In the genomic region with DNA sequence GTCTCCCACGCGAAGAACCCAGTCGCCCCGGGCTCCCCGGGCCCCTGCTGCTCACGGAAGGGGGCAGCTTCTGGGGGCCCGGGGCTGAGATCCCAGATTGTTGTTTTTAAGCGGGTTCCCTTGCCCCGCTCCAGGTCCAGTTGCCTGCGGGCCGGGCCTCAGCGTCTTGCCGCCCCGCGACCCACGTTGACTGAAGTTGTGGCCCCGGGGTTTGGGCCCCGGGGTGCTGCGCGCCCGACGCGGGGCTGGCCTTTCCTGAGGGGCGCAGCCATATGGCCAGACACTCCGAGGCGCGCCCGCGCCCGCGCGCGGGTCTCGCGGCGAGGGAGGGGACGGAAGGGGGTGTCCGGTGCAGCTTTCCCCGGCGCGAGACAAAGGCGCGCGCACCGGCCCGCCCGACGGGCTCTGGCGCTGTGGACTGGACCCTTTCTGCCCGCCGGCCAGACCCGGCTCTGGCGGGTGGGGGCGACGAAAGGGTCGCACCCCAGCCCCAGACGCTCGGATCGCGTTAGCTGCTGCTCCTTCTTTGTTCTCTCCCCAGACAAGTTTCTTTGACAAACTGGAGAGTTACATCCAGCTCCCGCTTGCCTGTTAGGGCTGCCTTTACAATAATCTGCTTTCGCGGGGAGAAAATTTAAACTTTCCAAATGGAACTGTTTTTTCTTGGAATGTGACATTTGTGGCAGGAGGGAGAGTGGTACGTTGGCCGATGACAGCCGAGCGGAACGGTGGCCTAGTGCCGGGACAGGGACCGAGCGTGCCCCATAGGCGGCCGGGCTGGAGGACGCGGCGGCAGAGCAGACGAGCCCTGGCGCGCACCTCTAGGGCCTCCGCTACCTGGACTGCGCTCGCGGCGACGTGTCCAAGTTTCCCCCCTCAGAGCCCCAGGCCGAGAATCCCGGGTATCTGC, we compare ENCODE assay signal across 8 cellular contexts. TPM values are rescaled to one million over a fixed set of nuclear protein-coding genes. Genes with fewer than 3 reads are reported as not detected.
DNase-seq lines count a peak whose midpoint lies in the region; ATAC-seq and TF ChIP-seq lines count a peak whose summit lies in the region.

No MANE protein-coding gene starts in this region.

- H3K27ac ChIP-seq in urinary bladder (ENCODE audit: low read depth), result peak overlapping the region; percentile 85
- H3K27ac ChIP-seq in effector memory CD4-positive, alpha-beta T cell (ENCODE audit: insufficient read depth, low read length, poor library complexity, severe bottlenecking), result no peak overlapping the region

- DNase-seq in EL, result peak; percentile 48
- peak in 1 of 2 experiments; percentile 50 for DNase-seq in HAP-1 (ENCODE audit: low spot score in 2 of 2)
- DNase-seq in SK-N-DZ (ENCODE audit: low spot score), result peak; percentile 53
- DNase-seq in erythroblast (lab: John Stamatoyannopoulos, UW), result peak; percentile 62 to 63
- peak in 1 of 3 donors; percentile 40 for DNase-seq in mucosa of descending colon
- no peak for DNase-seq in effector memory CD4-positive, alpha-beta T cell

- TF ChIP-seq POLR2A in erythroblast (IDR thresholded peaks at IDR 0.05; ENCODE audit: low read length), result no peak

- WGBS in urinary bladder, result under 1% methylated on average over 87 of the region's 87 CpGs

- peak overlapping the region; percentile 90 for H3K4me3 ChIP-seq in HAP-1
- peak overlapping the region; percentile 32 for H3K4me3 ChIP-seq in mucosa of descending colon
- H3K4me3 ChIP-seq in urinary bladder (ENCODE audit: low read depth, low read length), result peak overlapping the region; percentile 90
- no peak overlapping the region for H3K4me3 ChIP-seq in effector memory CD4-positive, alpha-beta T cell (ENCODE audit: insufficient read depth, low read depth, low read length, poor library complexity, severe bottlenecking)

- no peak for TF ChIP-seq CTCF in mucosa of descending colon (IDR thresholded peaks at IDR 0.05)

- no peaks in the 10 kb centered on the region; the same call in 1 of the 2 replicates for H3K36me3 ChIP-seq in HAP-1 (replicated peaks)
- H3K36me3 ChIP-seq in mucosa of descending colon (ENCODE audit: low read depth), result no peaks in the 10 kb centered on the region
- no peaks in the 10 kb centered on the region for H3K36me3 ChIP-seq in urinary bladder (ENCODE audit: insufficient read depth)
- H3K36me3 ChIP-seq in effector memory CD4-positive, alpha-beta T cell (ENCODE audit: control insufficient read depth, insufficient read depth, low read length), result no peaks in the 10 kb centered on the region

- in situ Hi-C loops in HAP-1 (cut with MboI; ENCODE audit: low sequenced_read_pairs), result no loop called here

- ATAC-seq in mucosa of descending colon (peak; percentile 60), HG03571 (IDR thresholded peaks at IDR 0.05; ENCODE audit: unreplicated experiment) (no peak)

- H3K4me1 ChIP-seq in HAP-1 (peaks cover 18% of the 10 kb centered on the region), mucosa of descending colon (ENCODE audit: low read depth) (no peaks in the 10 kb centered on the region), urinary bladder (ENCODE audit: insufficient read depth) (peaks cover 2% of the 10 kb centered on the region)
- H3K4me1 ChIP-seq in effector memory CD4-positive, alpha-beta T cell (ENCODE audit: control insufficient read depth, insufficient read depth, low read length, poor library complexity, severe bottlenecking), result no peaks in the 10 kb centered on the region

- H3K9me3 ChIP-seq in HAP-1 (no peaks in the 10 kb centered on the region), mucosa of descending colon (no peaks in the 10 kb centered on the region)
- no peaks in the 10 kb centered on the region for H3K9me3 ChIP-seq in effector memory CD4-positive, alpha-beta T cell (ENCODE audit: control insufficient read depth, low read length)

- intact Hi-C loops in mucosa of descending colon (cut with DNase I, micrococcal nuclease), result no loop called here

- H3K27me3 ChIP-seq in HAP-1 (ENCODE audit: low read depth), result no peaks in the 10 kb centered on the region
- peaks cover 12% of the 10 kb centered on the region for H3K27me3 ChIP-seq in effector memory CD4-positive, alpha-beta T cell (replicated peaks; ENCODE audit: control insufficient read depth, insufficient read depth, low read length, poor library complexity, severe bottlenecking)

RNA-seq across cellular contexts. Expression of a gene that starts 0.7 kb away (rescaled TPM):
- 29.1 and 29.3 TPM in 2 replicates for polyA plus RNA-seq in SK-N-DZ (2014; cell fraction: cytosol; rRNA removed)
- polyA plus RNA-seq in SK-N-DZ (2014; cell fraction: nucleus; rRNA removed), result 22.3 and 29.8 TPM in 2 replicates
- total RNA-seq in mucosa of descending colon (10 to 100 TPM in 2 of 3 donors, 1 to 10 TPM in 1; 6.5 to 94.7 (median 11.3) TPM), urinary bladder (79.3 TPM)
- 48.2 TPM for polyA plus RNA-seq in urinary bladder

Comparison
In these comparisons a context has a peak if more than half of its experiments do, and no peak if none do; other contexts are left out.
1. DNase-seq: peak in EL (single experiment), SK-N-DZ (single experiment) and erythroblast (2 of 2); none in effector memory CD4-positive, alpha-beta T cell (0 of 3).